Comparison of ENCODE assay signal across 10 cellular contexts in genomic region chr17:44793885-44794698, GRCh38. TPM values are rescaled to one million over a fixed set of nuclear protein-coding genes. Genes with fewer than 3 reads are reported as not detected.
DNase-seq lines count a peak whose midpoint lies in the region; ATAC-seq and TF ChIP-seq lines count a peak whose summit lies in the region.
"Had no signal": no experiment of that assay in that cellular context is flagged by ENCODE, and none has a peak within 500 bp of the region (broad histone marks: within the 10 kb centered on the region; RNA-seq: fewer than 3 reads in every experiment).

No MANE protein-coding gene starts in this region.

- intact Hi-C loops in left lung (cut with DNase I) (no loop called here), spleen (cut with DNase I; ENCODE audit: low total_unique reads) (no loop called here), prostate gland (cut with DNase I) (no loop called here)

- H3K36me3 ChIP-seq in HUES48 (ENCODE audit: control insufficient read depth, insufficient read depth, low read length) (peaks cover 19% of the 10 kb centered on the region; the same call in 1 of the 2 replicates), left lung (no peaks in the 10 kb centered on the region), spleen (no peaks in the 10 kb centered on the region), prostate gland (no peaks in the 10 kb centered on the region)

- H3K27me3 ChIP-seq in HUES48 (ENCODE audit: control insufficient read depth, insufficient read depth, low read length) (no peaks in the 10 kb centered on the region), left lung (no peaks in the 10 kb centered on the region), spleen (replicated peaks in 1 of 7) (no peaks in the 10 kb centered on the region), prostate gland (replicated peaks; ENCODE audit: insufficient read depth) (no peaks in the 10 kb centered on the region)

- TF ChIP-seq POLR2A in spleen (IDR thresholded peaks at IDR 0.05) (no peak), prostate gland (IDR thresholded peaks at IDR 0.05) (no peak)

- DNase-seq in choroid plexus epithelial cell (ENCODE audit: low read depth) = peak; percentile 45
- no peak for DNase-seq in left lung
- peak; percentile 28 for DNase-seq in spleen
- no peak for DNase-seq in D341Med (ENCODE audit: low spot score)
- DNase-seq in NCI-H2196 treated with DMSO at 0.1 percent for 48 hours (lab: John Stamatoyannopoulos, UW; ENCODE audit: unreplicated experiment) = no peak
- DNase-seq in prostate gland (ENCODE audit: low spot score) = no peak
- DNase-seq in CD1c-positive myeloid dendritic cell (ENCODE audit: extremely low spot score) = no peak
- DNase-seq: activated CD4-positive, alpha-beta T cell treated with anti-CD3 and anti-CD28 coated beads for 36 hours had no signal

- H3K4me1 ChIP-seq in HUES48 (ENCODE audit: control insufficient read depth, insufficient read depth, low read length) (peaks cover 9% of the 10 kb centered on the region), left lung (peaks cover 2 to 18% of the 10 kb centered on the region in 2 donors), spleen (peaks cover 0 to 11% (median 4%) of the 10 kb centered on the region in 6 donors), prostate gland (replicated peaks) (no peaks in the 10 kb centered on the region)

- H3K27ac ChIP-seq in HUES48 (ENCODE audit: low read depth, low read length) (peak overlapping the region; percentile 77), left lung (peak overlapping the region; percentile 51 to 75), spleen (peak overlapping the region in 1 of 8 donors; percentile 21), prostate gland (peak overlapping the region in 1 of 2 donors; percentile 33)

- H3K9ac ChIP-seq in HUES48 (ENCODE audit: low read depth, low read length) = no peak overlapping the region

- 81 to 88% (median 84%) methylated on average over 14 of the region's 14 CpGs for WGBS in spleen, 5 donors
- WGBS in prostate gland = 76% methylated on average over 14 of the region's 14 CpGs

- TF ChIP-seq CTCF in choroid plexus epithelial cell (conservative IDR thresholded peaks at IDR 0.05; ENCODE audit: low read depth, low read length) = peak; percentile 7
- no peak for TF ChIP-seq CTCF in left lung (IDR thresholded peaks at IDR 0.05)
- TF ChIP-seq CTCF in spleen (IDR thresholded peaks at IDR 0.05 in 8 of 11, conservative IDR thresholded peaks at IDR 0.05 in 3 of 11) = no peak
- no peak for TF ChIP-seq CTCF in prostate gland (IDR thresholded peaks at IDR 0.05)

- H3K4me3 ChIP-seq in HUES48 (ENCODE audit: low read depth, low read length) (no peak overlapping the region), choroid plexus epithelial cell (ENCODE audit: low read depth, low read length) (no peak overlapping the region), left lung (no peak overlapping the region), spleen (no peak overlapping the region), prostate gland (no peak overlapping the region)

- no peak for ATAC-seq in left lung

- H3K9me3 ChIP-seq in HUES48 (ENCODE audit: control insufficient read depth, insufficient read depth, low read length) = no peaks in the 10 kb centered on the region
- no peaks in the 10 kb centered on the region for H3K9me3 ChIP-seq in left lung
- no peaks in the 10 kb centered on the region for H3K9me3 ChIP-seq in spleen
- H3K9me3 ChIP-seq in prostate gland = no peaks in the 10 kb centered on the region

RNA-seq across cellular contexts. Expression of gene ADAM11, which starts 35.3 kb away (rescaled TPM):
- under 1 TPM; 0.13 to 0.64 TPM for total RNA-seq in left lung
- under 1 TPM in 6 of 7 donors, not detected in 1; 0.10 to 0.79 (median 0.47) TPM for total RNA-seq in spleen
- under 1 TPM; 0.22 to 0.29 (median 0.26) TPM for polyA plus RNA-seq in spleen
- 1 to 10 TPM in 1 of 2 donors, under 1 TPM in 1; 0.64 to 3.5 TPM for total RNA-seq in prostate gland

RNA-seq across cellular contexts. Expression of gene GJC1, which starts 36.0 kb away (rescaled TPM):
- 10 to 100 TPM; 17.3 to 18.8 TPM for total RNA-seq in left lung
- total RNA-seq in spleen = 1 to 10 TPM in 4 of 7 donors, under 1 TPM in 3; 0.43 to 1.8 (median 1.1) TPM
- polyA plus RNA-seq in spleen = under 1 TPM; 0.41 to 0.86 (median 0.80) TPM
- 10 to 100 TPM in 1 of 2 donors, 1 to 10 TPM in 1; 5.3 to 18.3 TPM for total RNA-seq in prostate gland

RNA-seq across cellular contexts. Expression of gene HIGD1B, which starts 53.6 kb away (rescaled TPM):
- total RNA-seq in left lung (10 to 100 TPM; 17.1 to 19.5 TPM), spleen (not detected), prostate gland (not detected)
- polyA plus RNA-seq in spleen = 1 to 10 TPM in 1 of 3 donors, under 1 TPM in 1, not detected in 1; 0.38 to 1.7 TPM
- total RNA-seq: activated CD4-positive, alpha-beta T cell treated with anti-CD3 and anti-CD28 coated beads for 36 hours; glomerular endothelial cell had no signal

Comparison
In these comparisons a context has a peak if more than half of its experiments do, and no peak if none do; other contexts are left out.
1. DNase-seq: peak in choroid plexus epithelial cell (single experiment) and spleen (single experiment); none in left lung (0 of 2), D341Med (single experiment), NCI-H2196 treated with DMSO at 0.1 percent for 48 hours (single experiment), prostate gland (single experiment) and CD1c-positive myeloid dendritic cell (single experiment).
2. RNA of gene HIGD1B, which starts 53.6 kb away (total RNA-seq): 17.1 to 19.5 TPM in left lung; not detected in prostate gland and not detected in spleen; every median in the first group is over 10 times any median in the second.